1 cellular context compared by ENCODE assay signal in the genomic region with DNA sequence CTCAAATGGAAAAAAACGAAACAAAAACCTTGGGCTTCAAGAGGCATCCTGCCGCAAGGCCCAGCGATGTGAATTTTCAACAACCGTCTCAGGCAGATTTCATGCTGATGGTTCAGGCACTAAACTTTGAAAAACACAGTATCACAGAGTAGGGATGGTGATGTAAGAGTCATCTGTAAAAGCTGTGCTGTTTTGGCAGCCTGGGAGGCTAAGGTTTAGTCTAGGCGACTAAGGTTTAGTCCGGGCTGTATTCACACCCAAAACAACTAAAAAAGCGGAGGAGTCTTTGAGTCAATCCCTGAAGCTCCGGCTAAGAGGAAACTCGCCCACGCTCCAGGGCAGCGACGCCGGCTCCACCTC.
A peak's percentile ranks its signal among the peaks of the same experiment; 100 is the strongest.
TF ChIP-seq lines count a peak whose summit lies in the region.

No MANE protein-coding gene starts in this region.

TF ChIP-seq in HepG2, 621 proteins besides CTCF, POLR2A, EP300 and RAD21 (continued from another document):
- TF ChIP-seq, protein P1, sequence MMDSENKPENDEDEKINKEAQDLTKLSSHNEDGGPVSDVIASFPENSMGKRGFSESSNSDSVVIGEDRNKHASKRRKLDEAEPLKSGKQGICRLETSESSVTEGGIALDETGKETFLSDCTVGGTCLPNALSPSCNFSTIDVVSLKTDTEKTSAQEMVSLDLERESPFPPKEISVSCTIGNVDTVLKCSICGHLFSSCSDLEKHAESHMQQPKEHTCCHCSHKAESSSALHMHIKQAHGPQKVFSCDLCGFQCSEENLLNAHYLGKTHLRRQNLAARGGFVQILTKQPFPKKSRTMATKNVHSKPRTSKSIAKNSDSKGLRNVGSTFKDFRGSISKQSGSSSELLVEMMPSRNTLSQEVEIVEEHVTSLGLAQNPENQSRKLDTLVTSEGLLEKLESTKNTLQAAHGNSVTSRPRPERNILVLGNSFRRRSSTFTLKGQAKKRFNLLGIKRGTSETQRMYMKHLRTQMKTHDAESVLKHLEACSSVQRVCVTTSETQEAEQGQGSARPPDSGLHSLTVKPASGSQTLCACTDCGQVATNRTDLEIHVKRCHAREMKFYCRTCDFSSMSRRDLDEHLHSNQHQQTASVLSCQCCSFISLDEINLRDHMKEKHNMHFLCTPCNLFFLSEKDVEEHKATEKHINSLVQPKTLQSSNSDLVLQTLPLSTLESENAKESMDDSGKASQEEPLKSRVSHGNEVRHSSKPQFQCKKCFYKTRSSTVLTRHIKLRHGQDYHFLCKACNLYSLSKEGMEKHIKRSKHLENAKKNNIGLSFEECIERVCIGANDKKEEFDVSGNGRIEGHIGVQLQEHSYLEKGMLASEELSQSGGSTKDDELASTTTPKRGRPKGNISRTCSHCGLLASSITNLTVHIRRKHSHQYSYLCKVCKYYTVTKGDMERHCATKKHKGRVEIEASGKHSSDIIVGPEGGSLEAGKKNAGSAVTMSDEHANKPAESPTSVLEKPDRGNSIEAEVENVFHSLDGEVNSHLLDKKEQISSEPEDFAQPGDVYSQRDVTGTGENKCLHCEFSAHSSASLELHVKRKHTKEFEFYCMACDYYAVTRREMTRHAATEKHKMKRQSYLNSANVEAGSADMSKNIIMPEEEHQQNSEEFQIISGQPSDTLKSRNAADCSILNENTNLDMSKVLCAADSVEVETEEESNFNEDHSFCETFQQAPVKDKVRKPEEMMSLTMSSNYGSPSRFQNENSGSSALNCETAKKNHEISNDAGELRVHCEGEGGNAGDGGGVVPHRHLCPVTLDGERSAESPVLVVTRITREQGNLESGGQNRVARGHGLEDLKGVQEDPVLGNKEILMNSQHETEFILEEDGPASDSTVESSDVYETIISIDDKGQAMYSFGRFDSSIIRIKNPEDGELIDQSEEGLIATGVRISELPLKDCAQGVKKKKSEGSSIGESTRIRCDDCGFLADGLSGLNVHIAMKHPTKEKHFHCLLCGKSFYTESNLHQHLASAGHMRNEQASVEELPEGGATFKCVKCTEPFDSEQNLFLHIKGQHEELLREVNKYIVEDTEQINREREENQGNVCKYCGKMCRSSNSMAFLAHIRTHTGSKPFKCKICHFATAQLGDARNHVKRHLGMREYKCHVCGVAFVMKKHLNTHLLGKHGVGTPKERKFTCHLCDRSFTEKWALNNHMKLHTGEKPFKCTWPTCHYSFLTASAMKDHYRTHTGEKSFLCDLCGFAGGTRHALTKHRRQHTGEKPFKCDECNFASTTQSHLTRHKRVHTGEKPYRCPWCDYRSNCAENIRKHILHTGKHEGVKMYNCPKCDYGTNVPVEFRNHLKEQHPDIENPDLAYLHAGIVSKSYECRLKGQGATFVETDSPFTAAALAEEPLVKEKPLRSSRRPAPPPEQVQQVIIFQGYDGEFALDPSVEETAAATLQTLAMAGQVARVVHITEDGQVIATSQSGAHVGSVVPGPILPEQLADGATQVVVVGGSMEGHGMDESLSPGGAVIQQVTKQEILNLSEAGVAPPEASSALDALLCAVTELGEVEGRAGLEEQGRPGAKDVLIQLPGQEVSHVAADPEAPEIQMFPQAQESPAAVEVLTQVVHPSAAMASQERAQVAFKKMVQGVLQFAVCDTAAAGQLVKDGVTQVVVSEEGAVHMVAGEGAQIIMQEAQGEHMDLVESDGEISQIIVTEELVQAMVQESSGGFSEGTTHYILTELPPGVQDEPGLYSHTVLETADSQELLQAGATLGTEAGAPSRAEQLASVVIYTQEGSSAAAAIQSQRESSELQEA (CRISPR knock-in tag; IDR thresholded peaks at IDR 0.05; ENCODE audit: not compliant biosample characterization) = no peak
- peak; percentile 55; the same call in 1 of the 2 replicates for TF ChIP-seq ZNF264 (CRISPR knock-in tag; IDR thresholded peaks at IDR 0.05)
- TF ChIP-seq PHF5A (CRISPR knock-in tag; IDR thresholded peaks at IDR 0.05; ENCODE audit: low read depth, unreplicated experiment) = no peak
- TF ChIP-seq FOXJ3 (CRISPR knock-in tag; IDR thresholded peaks at IDR 0.05; ENCODE audit: borderline replicate concordance) = peak; percentile 32; the same call in 1 of the 2 replicates
- no peak for TF ChIP-seq PTBP1 (IDR thresholded peaks at IDR 0.05; ENCODE audit: low read depth, low read length, poor library complexity, severe bottlenecking)
- TF ChIP-seq, protein P2, sequence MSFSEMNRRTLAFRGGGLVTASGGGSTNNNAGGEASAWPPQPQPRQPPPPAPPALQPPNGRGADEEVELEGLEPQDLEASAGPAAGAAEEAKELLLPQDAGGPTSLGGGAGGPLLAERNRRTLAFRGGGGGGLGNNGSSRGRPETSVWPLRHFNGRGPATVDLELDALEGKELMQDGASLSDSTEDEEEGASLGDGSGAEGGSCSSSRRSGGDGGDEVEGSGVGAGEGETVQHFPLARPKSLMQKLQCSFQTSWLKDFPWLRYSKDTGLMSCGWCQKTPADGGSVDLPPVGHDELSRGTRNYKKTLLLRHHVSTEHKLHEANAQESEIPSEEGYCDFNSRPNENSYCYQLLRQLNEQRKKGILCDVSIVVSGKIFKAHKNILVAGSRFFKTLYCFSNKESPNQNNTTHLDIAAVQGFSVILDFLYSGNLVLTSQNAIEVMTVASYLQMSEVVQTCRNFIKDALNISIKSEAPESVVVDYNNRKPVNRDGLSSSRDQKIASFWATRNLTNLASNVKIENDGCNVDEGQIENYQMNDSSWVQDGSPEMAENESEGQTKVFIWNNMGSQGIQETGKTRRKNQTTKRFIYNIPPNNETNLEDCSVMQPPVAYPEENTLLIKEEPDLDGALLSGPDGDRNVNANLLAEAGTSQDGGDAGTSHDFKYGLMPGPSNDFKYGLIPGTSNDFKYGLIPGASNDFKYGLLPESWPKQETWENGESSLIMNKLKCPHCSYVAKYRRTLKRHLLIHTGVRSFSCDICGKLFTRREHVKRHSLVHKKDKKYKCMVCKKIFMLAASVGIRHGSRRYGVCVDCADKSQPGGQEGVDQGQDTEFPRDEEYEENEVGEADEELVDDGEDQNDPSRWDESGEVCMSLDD (CRISPR knock-in tag; IDR thresholded peaks at IDR 0.05; ENCODE audit: borderline replicate concordance) = 0 out of 2 replicates have a peak, but pooled peaks have one; percentile 60
- 0 out of 2 replicates have a peak, but pooled peaks have one; percentile 73 for TF ChIP-seq ZNF724P (CRISPR knock-in tag; IDR thresholded peaks at IDR 0.05; ENCODE audit: borderline replicate concordance)
- TF ChIP-seq ZNF883 (CRISPR knock-in tag; IDR thresholded peaks at IDR 0.05; ENCODE audit: not compliant biosample characterization) = no peak
- TF ChIP-seq, protein P3, sequence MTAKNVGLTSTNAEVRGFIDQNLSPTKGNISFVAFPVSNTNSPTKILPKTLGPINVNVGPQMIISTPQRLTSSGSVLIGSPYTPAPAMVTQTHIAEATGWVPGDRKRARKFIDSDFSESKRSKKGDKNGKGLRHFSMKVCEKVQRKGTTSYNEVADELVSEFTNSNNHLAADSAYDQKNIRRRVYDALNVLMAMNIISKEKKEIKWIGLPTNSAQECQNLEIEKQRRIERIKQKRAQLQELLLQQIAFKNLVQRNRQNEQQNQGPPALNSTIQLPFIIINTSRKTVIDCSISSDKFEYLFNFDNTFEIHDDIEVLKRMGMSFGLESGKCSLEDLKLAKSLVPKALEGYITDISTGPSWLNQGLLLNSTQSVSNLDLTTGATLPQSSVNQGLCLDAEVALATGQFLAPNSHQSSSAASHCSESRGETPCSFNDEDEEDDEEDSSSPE (CRISPR knock-in tag; IDR thresholded peaks at IDR 0.05) = no peak
- TF ChIP-seq, protein P4, sequence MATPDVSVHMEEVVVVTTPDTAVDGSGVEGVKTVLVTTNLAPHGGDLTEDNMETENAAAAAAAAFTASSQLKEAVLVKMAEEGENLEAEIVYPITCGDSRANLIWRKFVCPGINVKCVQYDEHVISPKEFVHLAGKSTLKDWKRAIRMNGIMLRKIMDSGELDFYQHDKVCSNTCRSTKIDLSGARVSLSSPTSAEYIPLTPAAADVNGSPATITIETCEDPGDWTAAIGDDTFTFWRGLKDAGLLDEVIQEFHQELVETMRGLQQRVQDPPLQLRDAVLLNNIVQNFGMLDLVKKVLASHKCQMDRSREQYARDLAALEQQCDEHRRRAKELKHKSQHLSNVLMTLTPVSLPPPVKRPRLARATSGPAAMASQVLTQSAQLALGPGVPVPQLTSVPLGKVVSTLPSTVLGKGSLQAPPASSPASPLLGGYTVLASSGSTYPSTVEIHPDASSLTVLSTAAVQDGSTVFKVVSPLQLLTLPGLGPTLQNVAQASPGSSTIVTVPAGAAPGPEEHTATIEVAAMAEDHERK (CRISPR knock-in tag; IDR thresholded peaks at IDR 0.05; ENCODE audit: low read depth) = no peak
- TF ChIP-seq GABPA (IDR thresholded peaks at IDR 0.05; ENCODE audit: low read depth, low read length) = no peak
- TF ChIP-seq GABPA (CRISPR knock-in tag; IDR thresholded peaks at IDR 0.05; ENCODE audit: low read depth) = no peak
- 0 out of 2 replicates have a peak, but pooled peaks have one; percentile 59 for TF ChIP-seq PHF21A (CRISPR knock-in tag; IDR thresholded peaks at IDR 0.05)
- TF ChIP-seq SP1 (IDR thresholded peaks at IDR 0.05) = no peak
- no peak for TF ChIP-seq SP1 (CRISPR knock-in tag; IDR thresholded peaks at IDR 0.05)
- TF ChIP-seq AGO2 (optimal IDR thresholded peaks at IDR 0.05; ENCODE audit: low read depth, low read length) = no peak
- TF ChIP-seq, protein P5, sequence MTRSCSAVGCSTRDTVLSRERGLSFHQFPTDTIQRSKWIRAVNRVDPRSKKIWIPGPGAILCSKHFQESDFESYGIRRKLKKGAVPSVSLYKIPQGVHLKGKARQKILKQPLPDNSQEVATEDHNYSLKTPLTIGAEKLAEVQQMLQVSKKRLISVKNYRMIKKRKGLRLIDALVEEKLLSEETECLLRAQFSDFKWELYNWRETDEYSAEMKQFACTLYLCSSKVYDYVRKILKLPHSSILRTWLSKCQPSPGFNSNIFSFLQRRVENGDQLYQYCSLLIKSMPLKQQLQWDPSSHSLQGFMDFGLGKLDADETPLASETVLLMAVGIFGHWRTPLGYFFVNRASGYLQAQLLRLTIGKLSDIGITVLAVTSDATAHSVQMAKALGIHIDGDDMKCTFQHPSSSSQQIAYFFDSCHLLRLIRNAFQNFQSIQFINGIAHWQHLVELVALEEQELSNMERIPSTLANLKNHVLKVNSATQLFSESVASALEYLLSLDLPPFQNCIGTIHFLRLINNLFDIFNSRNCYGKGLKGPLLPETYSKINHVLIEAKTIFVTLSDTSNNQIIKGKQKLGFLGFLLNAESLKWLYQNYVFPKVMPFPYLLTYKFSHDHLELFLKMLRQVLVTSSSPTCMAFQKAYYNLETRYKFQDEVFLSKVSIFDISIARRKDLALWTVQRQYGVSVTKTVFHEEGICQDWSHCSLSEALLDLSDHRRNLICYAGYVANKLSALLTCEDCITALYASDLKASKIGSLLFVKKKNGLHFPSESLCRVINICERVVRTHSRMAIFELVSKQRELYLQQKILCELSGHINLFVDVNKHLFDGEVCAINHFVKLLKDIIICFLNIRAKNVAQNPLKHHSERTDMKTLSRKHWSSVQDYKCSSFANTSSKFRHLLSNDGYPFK (CRISPR knock-in tag; IDR thresholded peaks at IDR 0.05; ENCODE audit: borderline replicate concordance) = no peak
- no peak for TF ChIP-seq ZNF101 (CRISPR knock-in tag; IDR thresholded peaks at IDR 0.05; ENCODE audit: borderline replicate concordance, low read depth)
- no peak for TF ChIP-seq ZNF292 (CRISPR knock-in tag; IDR thresholded peaks at IDR 0.05; ENCODE audit: borderline replicate concordance, low read depth)
- TF ChIP-seq ZNF256 (CRISPR knock-in tag; conservative IDR thresholded peaks at IDR 0.05) = 0 out of 2 replicates have a peak, but pooled peaks have one; percentile 52
- TF ChIP-seq ZNF136 (CRISPR knock-in tag; IDR thresholded peaks at IDR 0.05; ENCODE audit: low read depth) = 0 out of 2 replicates have a peak, but pooled peaks have one; percentile 23
